Comparison of ENCODE assay signal across 1 cellular context in genomic region chr17:18182978-18183333, GRCh38.
TF ChIP-seq lines count a peak whose summit lies in the region.

No MANE protein-coding gene starts in this region.

TF ChIP-seq in HepG2, 621 proteins besides CTCF, POLR2A, EP300 and RAD21 (continued from another document and continues in another):
- TF ChIP-seq TFE3 (CRISPR knock-in tag; IDR thresholded peaks at IDR 0.05) (no peak), ZBTB4 (CRISPR knock-in tag; IDR thresholded peaks at IDR 0.05; ENCODE audit: borderline replicate concordance) (no peak), ZNF674 (CRISPR knock-in tag; IDR thresholded peaks at IDR 0.05; ENCODE audit: low read depth) (no peak), BHLHE40 (IDR thresholded peaks at IDR 0.05; ENCODE audit: low read length) (no peak; the same call in 1 of the 2 replicates), ZBTB25 (CRISPR knock-in tag; IDR thresholded peaks at IDR 0.05) (peak; percentile 89; the same call in 1 of the 2 replicates), ZNF691 (CRISPR knock-in tag; IDR thresholded peaks at IDR 0.05; ENCODE audit: borderline replicate concordance, low read depth) (no peak), KAT8 (CRISPR knock-in tag; IDR thresholded peaks at IDR 0.05) (peak; percentile 63), TGIF2 (CRISPR knock-in tag; IDR thresholded peaks at IDR 0.05) (no peak), ZNF652 (CRISPR knock-in tag; IDR thresholded peaks at IDR 0.05; ENCODE audit: borderline replicate concordance, low read depth) (no peak), ZBTB46 (CRISPR knock-in tag; IDR thresholded peaks at IDR 0.05; ENCODE audit: borderline replicate concordance) (no peak; the same call in 1 of the 2 replicates), ZBTB33 (CRISPR knock-in tag; IDR thresholded peaks at IDR 0.05) (no peak), ZFYVE20 (CRISPR knock-in tag; IDR thresholded peaks at IDR 0.05; ENCODE audit: borderline replicate concordance, low read depth) (no peak), ZNF660 (CRISPR knock-in tag; IDR thresholded peaks at IDR 0.05; ENCODE audit: borderline replicate concordance, low read depth) (no peak), KDM3A (CRISPR knock-in tag; IDR thresholded peaks at IDR 0.05; ENCODE audit: low read depth) (no peak), KIAA2018 (CRISPR knock-in tag; IDR thresholded peaks at IDR 0.05; ENCODE audit: borderline replicate concordance) (0 out of 2 replicates have a peak, but pooled peaks have one; percentile 64), YY1 (IDR thresholded peaks at IDR 0.05; ENCODE audit: insufficient read depth, insufficient replicate concordance, low read depth, low read length) (peak; percentile 48), PCBP1 (IDR thresholded peaks at IDR 0.05; ENCODE audit: borderline replicate concordance, low read depth, low read length) (no peak), GLI4 (CRISPR knock-in tag; IDR thresholded peaks at IDR 0.05; ENCODE audit: borderline replicate concordance) (no peak), ZNF232 (CRISPR knock-in tag; IDR thresholded peaks at IDR 0.05; ENCODE audit: borderline replicate concordance) (no peak; the same call in 1 of the 2 replicates), ZNF766 (CRISPR knock-in tag; IDR thresholded peaks at IDR 0.05; ENCODE audit: borderline replicate concordance) (no peak), BATF2 (CRISPR knock-in tag; IDR thresholded peaks at IDR 0.05) (no peak; the same call in 1 of the 2 replicates), BRD4 (CRISPR knock-in tag; IDR thresholded peaks at IDR 0.05) (no peak), NR1H2 (CRISPR knock-in tag; IDR thresholded peaks at IDR 0.05; ENCODE audit: borderline replicate concordance, low read depth) (no peak), ZNF570 (CRISPR knock-in tag; IDR thresholded peaks at IDR 0.05; ENCODE audit: borderline replicate concordance) (no peak), NAIF1 (CRISPR knock-in tag; IDR thresholded peaks at IDR 0.05; ENCODE audit: borderline replicate concordance) (0 out of 2 replicates have a peak, but pooled peaks have one; percentile 16), ZNF30 (CRISPR knock-in tag; IDR thresholded peaks at IDR 0.05) (no peak), PCBP2 (optimal IDR thresholded peaks at IDR 0.05; ENCODE audit: low read depth, low read length, poor library complexity, severe bottlenecking) (no peak), MED1 (CRISPR knock-in tag; IDR thresholded peaks at IDR 0.05) (peak; percentile 49; the same call in 1 of the 2 replicates), ATM (IDR thresholded peaks at IDR 0.05; ENCODE audit: borderline replicate concordance) (no peak), HHEX (CRISPR knock-in tag; IDR thresholded peaks at IDR 0.05) (no peak), FOXA1 (IDR thresholded peaks at IDR 0.05) (no peak), FOXA1 (CRISPR knock-in tag; IDR thresholded peaks at IDR 0.05) (no peak), IKZF4 (CRISPR knock-in tag; IDR thresholded peaks at IDR 0.05; ENCODE audit: borderline replicate concordance, low read depth, not compliant biosample characterization) (no peak), SIX4 (CRISPR knock-in tag; IDR thresholded peaks at IDR 0.05) (0 out of 2 replicates have a peak, but pooled peaks have one; percentile 16), KLF6 (CRISPR knock-in tag; IDR thresholded peaks at IDR 0.05) (peak; percentile 36; the same call in 1 of the 2 replicates), ZMAT5 (CRISPR knock-in tag; IDR thresholded peaks at IDR 0.05; ENCODE audit: borderline replicate concordance, low read depth) (no peak), MAX (IDR thresholded peaks at IDR 0.05) (peak; percentile 72), ZFP37 (CRISPR knock-in tag; IDR thresholded peaks at IDR 0.05; ENCODE audit: borderline replicate concordance) (no peak; the same call in 1 of the 2 replicates)
